19 cellular contexts compared by ENCODE assay signal in the genomic region with DNA sequence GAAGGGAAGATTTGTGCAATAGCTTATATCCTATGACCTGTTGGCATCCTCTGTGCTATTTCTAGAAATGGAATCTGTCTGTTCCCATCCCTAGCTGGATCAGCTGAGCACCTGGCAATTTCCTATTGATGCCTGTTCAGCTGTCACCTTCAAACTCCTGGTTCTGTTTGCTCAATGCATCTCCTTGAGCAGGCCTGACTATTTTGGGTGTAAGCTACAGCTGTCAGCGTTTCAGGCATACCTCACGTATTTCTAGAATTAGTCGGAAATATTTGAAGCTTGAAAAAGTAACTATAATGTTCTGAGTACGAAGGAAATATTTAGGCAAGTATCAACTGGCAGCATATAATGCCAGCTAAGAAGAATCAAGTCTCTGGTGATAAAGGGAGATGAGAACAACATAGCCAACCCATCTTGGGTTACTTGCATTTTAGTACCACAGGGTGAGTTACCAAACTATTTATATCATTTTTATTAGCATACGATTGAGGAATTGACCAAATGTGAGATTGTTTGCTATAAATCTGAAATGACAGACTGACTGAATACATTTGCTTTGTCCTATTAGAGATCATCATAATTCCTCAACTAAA. TPM values are rescaled to one million over a fixed set of nuclear protein-coding genes. Genes with fewer than 3 reads are reported as not detected.
DNase-seq lines count a peak whose midpoint lies in the region; ATAC-seq, FAIRE-seq and TF ChIP-seq lines count a peak whose summit lies in the region.
"Had no signal": no experiment of that assay in that cellular context is flagged by ENCODE, and none has a peak within 500 bp of the region (broad histone marks: within the 10 kb centered on the region; RNA-seq: fewer than 3 reads in every experiment).

No MANE protein-coding gene starts in this region.

- intact Hi-C loops in psoas muscle (cut with DNase I): no loop called here

- H3K4me3 ChIP-seq in SJCRH30 (no peak overlapping the region), psoas muscle (no peak overlapping the region)

- no peak overlapping the region for H3K27ac ChIP-seq in RWPE1
- peak overlapping the region; percentile 50 for H3K27ac ChIP-seq in SJCRH30
- peak overlapping the region; percentile 70 for H3K27ac ChIP-seq in epithelial cell of prostate
- peak overlapping the region; percentile 72 for H3K27ac ChIP-seq in psoas muscle

- no peaks in the 10 kb centered on the region for H3K27me3 ChIP-seq in SJCRH30
- H3K27me3 ChIP-seq in psoas muscle (ENCODE audit: insufficient read depth in 3 of 3, low read length in 2 of 3): no peaks in the 10 kb centered on the region
- H3K27me3 ChIP-seq: BE2C had no signal

- DNase-seq in RWPE1 (ENCODE audit: low spot score) (peak; percentile 46), SJCRH30 (peak in 1 of 2 experiments; percentile 31), epithelial cell of prostate (ENCODE audit: low read depth, low spot score) (no peak), psoas muscle (no peak), urothelium cell line (ENCODE audit: low spot score) (no peak), NCI-H1436 treated with DMSO at 0.1 percent for 48 hours (lab: John Stamatoyannopoulos, UW) (no peak), DMS 273 (lab: John Stamatoyannopoulos, UW; ENCODE audit: unreplicated experiment) (no peak)
- DNase-seq in activated CD4-positive, alpha-beta T cell treated with anti-CD3 and anti-CD28 coated beads for 4 hours: no peak
- DNase-seq: BE2C, DMS79, H9, Kasumi-1, NCI-H1092 treated with DMSO at 0.1 percent for 48 hours, NCI-H146, NCI-H2029, NCI-H226, NCI-H524 treated with DMSO at 0.1 percent for 48 hours, RPMI8226, SW 1271 had no signal

- H3K9me3 ChIP-seq in SJCRH30 (replicated peaks) (no peaks in the 10 kb centered on the region), psoas muscle (no peaks in the 10 kb centered on the region)
- H3K9me3 ChIP-seq: BE2C had no signal

- 22 to 49% (median 40%) methylated on average over 5 of the region's 5 CpGs for WGBS in psoas muscle, 3 donors

- POLR2A ChIA-PET in RWPE1 (lab: Yijun Ruan, JAX; ENCODE audit: low non-redundant PET): no interaction called here

- CTCF ChIA-PET in RWPE1 (lab: Yijun Ruan, JAX): interaction anchor here (0.6 kb wide), 1 partner anchor 42 kb away, joined by 3 read pairs; no protein-coding TSS in a partner anchor

- no peak for FAIRE-seq in urothelium cell line (lab: Jason Lieb, UNC)

- H3K4me1 ChIP-seq in SJCRH30: peaks cover 11% of the 10 kb centered on the region
- H3K4me1 ChIP-seq in psoas muscle: peaks cover 6% of the 10 kb centered on the region
- H3K4me1 ChIP-seq: BE2C had no signal

- peak; percentile 92 to 94 (median 93) for ATAC-seq in psoas muscle

- no peaks in the 10 kb centered on the region for H3K36me3 ChIP-seq in SJCRH30
- no peaks in the 10 kb centered on the region for H3K36me3 ChIP-seq in psoas muscle (ENCODE audit: insufficient read depth in 1 of 2, low read depth in 1 of 2)
- H3K36me3 ChIP-seq: BE2C had no signal

- no peak for TF ChIP-seq CTCF in RWPE1 (conservative IDR thresholded peaks at IDR 0.05; ENCODE audit: low read depth)
- TF ChIP-seq CTCF in psoas muscle (IDR thresholded peaks at IDR 0.05): no peak

RNA-seq across cellular contexts. Expression of gene PLAC1, which starts 36.2 kb away (rescaled TPM):
- 2.7 and 4.0 TPM in 2 replicates for total RNA-seq in SJCRH30 (2014; rRNA removed; shearing (Covaris generic))
- 1 to 10 TPM in 1 of 4 donors, under 1 TPM in 2, not detected in 1; 0.32 to 3.0 (median 0.34) TPM for total RNA-seq in psoas muscle
- under 1 TPM in 2 of 3 donors, not detected in 1; 0.13 to 0.14 TPM for polyA plus RNA-seq in psoas muscle
